In the genomic region with DNA sequence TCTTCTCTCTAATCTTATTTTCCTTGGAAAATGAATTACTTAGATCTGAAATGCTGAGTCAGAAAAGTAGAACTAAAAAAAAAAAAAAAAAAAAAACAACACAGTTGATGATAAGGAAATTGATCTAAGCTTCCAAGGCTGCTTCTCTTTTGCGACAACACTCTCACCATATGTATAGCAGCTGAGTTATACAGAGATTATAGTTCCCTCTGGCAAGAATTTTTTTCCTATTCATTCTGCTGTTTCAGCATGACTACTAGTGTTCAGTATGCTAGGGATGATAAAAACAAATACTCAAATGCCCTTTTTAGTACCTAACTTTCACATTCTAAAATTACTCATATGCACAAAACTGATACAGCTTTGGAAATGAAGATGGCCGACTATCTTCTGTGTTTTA, we compare ENCODE assay signal across 12 cellular contexts.
DNase-seq lines count a peak whose midpoint lies in the region; ATAC-seq, FAIRE-seq and TF ChIP-seq lines count a peak whose summit lies in the region.
"Had no signal": no experiment of that assay in that cellular context is flagged by ENCODE, and none has a peak within 500 bp of the region (broad histone marks: within the 10 kb centered on the region; RNA-seq: fewer than 3 reads in every experiment).

No MANE protein-coding gene starts in this region.

- no peaks in the 10 kb centered on the region for H3K27me3 ChIP-seq in keratinocyte (ENCODE audit: control insufficient read depth, extremely low read depth, insufficient read depth, low read length)
- H3K27me3 ChIP-seq in spleen (replicated peaks in 1 of 7) = no peaks in the 10 kb centered on the region

- peak; percentile 17 for ATAC-seq in GM19468 (IDR thresholded peaks at IDR 0.05; ENCODE audit: extremely low read depth, unreplicated experiment)

- DNase-seq in EL (peak; percentile 85), RWPE1 (ENCODE audit: low spot score) (peak; percentile 22), keratinocyte (ENCODE audit: low read depth, low spot score) (peak; percentile 17), foreskin melanocyte (no peak), NCI-H1417 treated with DMSO at 0.1 percent for 48 hours (lab: John Stamatoyannopoulos, UW) (no peak), SW480 (ENCODE audit: low spot score) (no peak), spleen (no peak)
- DNase-seq: GDM1, hippocampal formation, NCI-H1105, SIG-M5 had no signal

- H3K9me3 ChIP-seq in keratinocyte (ENCODE audit: control insufficient read depth, low read depth, low read length) = no peaks in the 10 kb centered on the region
- no peaks in the 10 kb centered on the region for H3K9me3 ChIP-seq in spleen

- TF ChIP-seq CTCF in RWPE1 (conservative IDR thresholded peaks at IDR 0.05; ENCODE audit: low read depth) (no peak), keratinocyte (optimal IDR thresholded peaks at IDR 0.05 in 1 of 3, IDR thresholded peaks at IDR 0.05 in 1 of 3, conservative IDR thresholded peaks at IDR 0.05 in 1 of 3; ENCODE audit: extremely low read depth in 1 of 3, insufficient read depth in 2 of 3, low read length in 3 of 3) (no peak), spleen (IDR thresholded peaks at IDR 0.05 in 8 of 11, conservative IDR thresholded peaks at IDR 0.05 in 3 of 11) (no peak)

- peak overlapping the region; percentile 29 for H3K4me2 ChIP-seq in keratinocyte (ENCODE audit: control insufficient read depth, extremely low read depth, insufficient read depth, low read depth, low read length)

- POLR2A ChIA-PET in RWPE1 (lab: Yijun Ruan, JAX; ENCODE audit: low non-redundant PET) = no interaction called here

- H3K27ac ChIP-seq in RWPE1 (no peak overlapping the region), keratinocyte (ENCODE audit: control insufficient read depth, insufficient read depth, low read length) (peak overlapping the region; percentile 56), spleen (no peak overlapping the region)

- dilution Hi-C loops in keratinocyte (cut with MboI; ENCODE audit: extremely low pct_ligation_motif_present, low sequenced_read_pairs) = loop anchor here (25.0 kb wide), 1 partner anchor 418 kb away; no protein-coding TSS in a partner anchor

- H3K36me3 ChIP-seq in keratinocyte (ENCODE audit: control insufficient read depth in 2 of 2, extremely low read depth in 1 of 2, insufficient read depth in 2 of 2, low read length in 2 of 2) = no peaks in the 10 kb centered on the region
- H3K36me3 ChIP-seq in spleen = peaks cover 0 to 24% (median 2%) of the 10 kb centered on the region in 6 donors

- H3K9me1 ChIP-seq in keratinocyte (ENCODE audit: control insufficient read depth, extremely low read depth, insufficient read depth, low read length) = no peaks in the 10 kb centered on the region

- 55 to 76% (median 67%) methylated on average over 2 of the region's 2 CpGs for WGBS in spleen, 5 donors

- H2AFZ ChIP-seq in keratinocyte (ENCODE audit: control insufficient read depth, low read length) = no peak overlapping the region

- no peak overlapping the region for H3K9ac ChIP-seq in keratinocyte (ENCODE audit: control insufficient read depth, extremely low read depth, insufficient read depth, low read length)

- H3K79me2 ChIP-seq in keratinocyte (ENCODE audit: control insufficient read depth, insufficient read depth, low read length) = no peaks in the 10 kb centered on the region

- CTCF ChIA-PET in RWPE1 (lab: Yijun Ruan, JAX) = interaction anchor here (0.6 to 0.8 kb wide), 3 partner anchors 262 to 756 kb away, joined by 3 to 5 read pairs (median 3); no protein-coding TSS in a partner anchor

- H3K4me1 ChIP-seq in keratinocyte (ENCODE audit: control insufficient read depth, extremely low read depth, insufficient read depth, low read length) = peaks cover 43% of the 10 kb centered on the region
- peaks cover 0 to 19% (median 3%) of the 10 kb centered on the region in 6 donors for H3K4me1 ChIP-seq in spleen

- no peaks in the 10 kb centered on the region for H4K20me1 ChIP-seq in keratinocyte (ENCODE audit: control insufficient read depth, extremely low read depth, insufficient read depth, low read length)

- intact Hi-C loops in spleen (cut with DNase I; ENCODE audit: low total_unique reads) = loop anchor here (5.0 kb wide), 1 partner anchor 587 kb away; no protein-coding TSS in a partner anchor

- TF ChIP-seq POLR2A in spleen (IDR thresholded peaks at IDR 0.05) = no peak

- H3K4me3 ChIP-seq in keratinocyte (ENCODE audit: control insufficient read depth in 2 of 3, extremely low read depth in 1 of 3, insufficient read depth in 2 of 3, low read depth in 1 of 3, low read length in 3 of 3) (no peak overlapping the region), spleen (no peak overlapping the region)

- peak; percentile 49 for FAIRE-seq in keratinocyte (lab: Jason Lieb, UNC)

Comparison
In these comparisons a context has a peak if more than half of its experiments do, and no peak if none do; other contexts are left out.
1. DNase-seq: peak in EL (single experiment), RWPE1 (single experiment) and keratinocyte (single experiment); none in foreskin melanocyte (single experiment), NCI-H1417 treated with DMSO at 0.1 percent for 48 hours (single experiment), SW480 (single experiment) and spleen (single experiment).